Comparison of ENCODE assay signal across 2 cellular contexts in the genomic region with DNA sequence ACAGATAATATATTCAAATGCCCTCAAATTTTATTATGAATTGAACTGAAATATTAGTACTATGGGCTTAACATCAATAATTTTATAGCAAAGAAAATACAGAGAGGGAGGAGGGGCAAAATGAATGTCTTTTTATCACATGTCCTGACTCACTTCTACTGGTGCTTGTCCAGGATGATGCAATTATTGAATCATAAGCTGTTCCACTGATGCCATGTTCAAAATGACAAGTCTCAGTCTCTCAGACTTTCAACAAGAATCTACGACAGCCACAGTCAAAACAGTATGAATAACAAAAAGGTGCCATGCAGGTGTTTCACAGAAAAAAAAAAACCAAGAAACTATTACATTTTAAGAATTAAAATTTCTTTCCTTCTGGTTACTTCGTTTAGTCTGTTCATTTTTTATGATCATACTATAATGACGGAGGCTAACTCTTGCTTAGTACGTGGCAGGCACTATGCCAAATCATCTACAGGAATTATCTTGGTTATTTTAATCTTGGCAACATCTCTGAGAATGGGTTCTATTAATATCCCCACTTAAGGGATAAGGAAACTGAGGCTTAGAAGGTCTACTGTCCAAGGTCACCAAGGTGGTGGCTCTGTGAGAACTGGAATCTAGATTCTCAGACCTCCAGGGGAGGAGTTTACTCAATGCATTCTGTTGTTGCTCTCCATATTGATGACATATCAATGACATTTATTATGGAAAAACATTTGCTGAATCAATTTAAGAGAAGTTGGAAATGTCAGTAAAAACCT.
A peak's percentile ranks its signal among the peaks of the same experiment; 100 is the strongest.
TF ChIP-seq lines count a peak whose summit lies in the region.

No MANE protein-coding gene starts in this region.

TF ChIP-seq in A549, 52 proteins besides CTCF, POLR2A, EP300 and RAD21 (continued from another document):
- TF ChIP-seq HMGXB4 (CRISPR knock-in tag; IDR thresholded peaks at IDR 0.05; ENCODE audit: borderline replicate concordance) (no peak), JUN (IDR thresholded peaks at IDR 0.05) (peak in 1 of 2 experiments; percentile 39; a peak in 1 of 5 replicates)
TF ChIP-seq in A549: peak in this region for 6.

TF ChIP-seq in HEK293, 187 proteins besides CTCF, POLR2A, EP300 and RAD21 (continued from another document):
- no peak for TF ChIP-seq ZNF677 (tag by site-specific recombination; IDR thresholded peaks at IDR 0.05)
- no peak for TF ChIP-seq ZNF423 (tag by site-specific recombination; IDR thresholded peaks at IDR 0.05)
- no peak for TF ChIP-seq TSHZ1 (tag by site-specific recombination; IDR thresholded peaks at IDR 0.05; ENCODE audit: borderline replicate concordance)
- TF ChIP-seq BCL11B (tag by site-specific recombination; IDR thresholded peaks at IDR 0.05; ENCODE audit: low read depth), result no peak
- TF ChIP-seq, protein P1, sequence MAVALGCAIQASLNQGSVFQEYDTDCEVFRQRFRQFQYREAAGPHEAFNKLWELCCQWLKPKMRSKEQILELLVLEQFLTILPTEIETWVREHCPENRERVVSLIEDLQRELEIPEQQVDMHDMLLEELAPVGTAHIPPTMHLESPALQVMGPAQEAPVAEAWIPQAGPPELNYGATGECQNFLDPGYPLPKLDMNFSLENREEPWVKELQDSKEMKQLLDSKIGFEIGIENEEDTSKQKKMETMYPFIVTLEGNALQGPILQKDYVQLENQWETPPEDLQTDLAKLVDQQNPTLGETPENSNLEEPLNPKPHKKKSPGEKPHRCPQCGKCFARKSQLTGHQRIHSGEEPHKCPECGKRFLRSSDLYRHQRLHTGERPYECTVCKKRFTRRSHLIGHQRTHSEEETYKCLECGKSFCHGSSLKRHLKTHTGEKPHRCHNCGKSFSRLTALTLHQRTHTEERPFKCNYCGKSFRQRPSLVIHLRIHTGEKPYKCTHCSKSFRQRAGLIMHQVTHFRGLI (tag by site-specific recombination; IDR thresholded peaks at IDR 0.05), result no peak
- TF ChIP-seq, protein P2, sequence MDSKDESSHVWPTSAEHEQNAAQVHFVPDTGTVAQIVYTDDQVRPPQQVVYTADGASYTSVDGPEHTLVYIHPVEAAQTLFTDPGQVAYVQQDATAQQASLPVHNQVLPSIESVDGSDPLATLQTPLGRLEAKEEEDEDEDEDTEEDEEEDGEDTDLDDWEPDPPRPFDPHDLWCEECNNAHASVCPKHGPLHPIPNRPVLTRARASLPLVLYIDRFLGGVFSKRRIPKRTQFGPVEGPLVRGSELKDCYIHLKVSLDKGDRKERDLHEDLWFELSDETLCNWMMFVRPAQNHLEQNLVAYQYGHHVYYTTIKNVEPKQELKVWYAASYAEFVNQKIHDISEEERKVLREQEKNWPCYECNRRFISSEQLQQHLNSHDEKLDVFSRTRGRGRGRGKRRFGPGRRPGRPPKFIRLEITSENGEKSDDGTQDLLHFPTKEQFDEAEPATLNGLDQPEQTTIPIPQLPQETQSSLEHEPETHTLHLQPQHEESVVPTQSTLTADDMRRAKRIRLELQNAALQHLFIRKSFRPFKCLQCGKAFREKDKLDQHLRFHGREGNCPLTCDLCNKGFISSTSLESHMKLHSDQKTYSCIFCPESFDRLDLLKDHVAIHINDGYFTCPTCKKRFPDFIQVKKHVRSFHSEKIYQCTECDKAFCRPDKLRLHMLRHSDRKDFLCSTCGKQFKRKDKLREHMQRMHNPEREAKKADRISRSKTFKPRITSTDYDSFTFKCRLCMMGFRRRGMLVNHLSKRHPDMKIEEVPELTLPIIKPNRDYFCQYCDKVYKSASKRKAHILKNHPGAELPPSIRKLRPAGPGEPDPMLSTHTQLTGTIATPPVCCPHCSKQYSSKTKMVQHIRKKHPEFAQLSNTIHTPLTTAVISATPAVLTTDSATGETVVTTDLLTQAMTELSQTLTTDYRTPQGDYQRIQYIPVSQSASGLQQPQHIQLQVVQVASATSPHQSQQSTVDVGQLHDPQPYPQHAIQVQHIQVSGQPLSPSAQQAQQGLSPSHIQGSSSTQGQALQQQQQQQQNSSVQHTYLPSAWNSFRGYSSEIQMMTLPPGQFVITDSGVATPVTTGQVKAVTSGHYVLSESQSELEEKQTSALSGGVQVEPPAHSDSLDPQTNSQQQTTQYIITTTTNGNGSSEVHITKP (tag by site-specific recombination; IDR thresholded peaks at IDR 0.05), result peak; percentile 32
- 0 out of 2 replicates have a peak, but pooled peaks have one; percentile 27 for TF ChIP-seq ZNF660 (tag by site-specific recombination; IDR thresholded peaks at IDR 0.05)
- TF ChIP-seq, protein P3, sequence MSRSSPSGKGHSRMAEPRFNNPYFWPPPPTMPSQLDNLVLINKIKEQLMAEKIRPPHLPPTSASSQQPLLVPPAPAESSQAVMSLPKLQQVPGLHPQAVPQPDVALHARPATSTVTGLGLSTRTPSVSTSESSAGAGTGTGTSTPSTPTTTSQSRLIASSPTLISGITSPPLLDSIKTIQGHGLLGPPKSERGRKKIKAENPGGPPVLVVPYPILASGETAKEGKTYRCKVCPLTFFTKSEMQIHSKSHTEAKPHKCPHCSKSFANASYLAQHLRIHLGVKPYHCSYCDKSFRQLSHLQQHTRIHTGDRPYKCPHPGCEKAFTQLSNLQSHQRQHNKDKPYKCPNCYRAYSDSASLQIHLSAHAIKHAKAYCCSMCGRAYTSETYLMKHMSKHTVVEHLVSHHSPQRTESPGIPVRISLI (tag by site-specific recombination; IDR thresholded peaks at IDR 0.05), result no peak
- no peak for TF ChIP-seq ZSCAN16 (tag by site-specific recombination; IDR thresholded peaks at IDR 0.05)
- TF ChIP-seq ZNF510 (tag by site-specific recombination; IDR thresholded peaks at IDR 0.05; ENCODE audit: insufficient replicate concordance), result no peak
- no peak for TF ChIP-seq ZNF223 (tag by site-specific recombination; IDR thresholded peaks at IDR 0.05)
- 0 out of 2 replicates have a peak, but pooled peaks have one; percentile 17 for TF ChIP-seq ZBTB21 (tag by site-specific recombination; IDR thresholded peaks at IDR 0.05)
- TF ChIP-seq ZFP41 (tag by site-specific recombination; IDR thresholded peaks at IDR 0.05; ENCODE audit: borderline replicate concordance), result no peak
- no peak for TF ChIP-seq ZNF274 (IDR thresholded peaks at IDR 0.05; ENCODE audit: low read length)
- no peak for TF ChIP-seq ZNF274 (tag by site-specific recombination; IDR thresholded peaks at IDR 0.05; ENCODE audit: borderline replicate concordance)
- no peak for TF ChIP-seq ZNF777 (tag by site-specific recombination; IDR thresholded peaks at IDR 0.05; ENCODE audit: borderline replicate concordance)
- no peak for TF ChIP-seq ZNF624 (tag by site-specific recombination; IDR thresholded peaks at IDR 0.05)
- TF ChIP-seq HOXA7 (CRISPR knock-in tag; IDR thresholded peaks at IDR 0.05; ENCODE audit: borderline replicate concordance), result no peak
- peak; percentile 39; the same call in 1 of the 2 replicates for TF ChIP-seq ZNF629 (tag by site-specific recombination; IDR thresholded peaks at IDR 0.05)
- no peak for TF ChIP-seq YY1 (tag by site-specific recombination; IDR thresholded peaks at IDR 0.05)
- 0 out of 2 replicates have a peak, but pooled peaks have one; percentile 29 for TF ChIP-seq ZNF518A (tag by site-specific recombination; conservative IDR thresholded peaks at IDR 0.05; ENCODE audit: low read depth)
TF ChIP-seq in HEK293: peak in this region for 6.
